8 cellular contexts compared by ENCODE assay signal in genomic region chr9:113614843-113615648, GRCh38.
DNase-seq lines count a peak whose midpoint lies in the region; ATAC-seq, FAIRE-seq and TF ChIP-seq lines count a peak whose summit lies in the region.

No MANE protein-coding gene starts in this region.

- no peak for FAIRE-seq in RCC 7860 (lab: Jason Lieb, UNC)

- peak overlapping the region; percentile 53 for H3K27ac ChIP-seq in colonic mucosa

- peak overlapping the region; percentile 54 for H3K27ac Mint-ChIP-seq in neural crest cell (ENCODE audit: unreplicated experiment)

- no peaks in the 10 kb centered on the region for H3K27me3 ChIP-seq in colonic mucosa

- H3K27me3 Mint-ChIP-seq in neural crest cell (ENCODE audit: low read depth) = no peaks in the 10 kb centered on the region

- no peaks in the 10 kb centered on the region for H3K9me3 Mint-ChIP-seq in neural crest cell

- peak; percentile 62 for ATAC-seq in HG02798 (IDR thresholded peaks at IDR 0.05; ENCODE audit: poor library complexity, unreplicated experiment)
- no peak for ATAC-seq in HG03469 (IDR thresholded peaks at IDR 0.05; ENCODE audit: unreplicated experiment)

- no peaks in the 10 kb centered on the region for H3K36me3 ChIP-seq in colonic mucosa

- peak overlapping the region; percentile 12 to 41 for H3K9ac ChIP-seq in colonic mucosa (ENCODE audit: low read depth in 2 of 2, low read length in 2 of 2)

- DNase-seq in GM04503 (ENCODE audit: low read depth) (peak; percentile 32), colonic mucosa (no peak), neural crest cell (ENCODE audit: low read depth, low spot score) (no peak), RCC 7860 (ENCODE audit: low spot score) (no peak), NCI-H2196 (lab: John Stamatoyannopoulos, UW; ENCODE audit: unreplicated experiment) (no peak), cortex of kidney (lab: John Stamatoyannopoulos, UW) (no peak)

- no peak overlapping the region for H3K4me3 ChIP-seq in colonic mucosa

- no peak overlapping the region for H3K4me3 Mint-ChIP-seq in neural crest cell

- no peaks in the 10 kb centered on the region for H3K36me3 Mint-ChIP-seq in neural crest cell (ENCODE audit: low read depth)

- TF ChIP-seq CTCF in colonic mucosa (IDR thresholded peaks at IDR 0.05) (no peak), neural crest cell (conservative IDR thresholded peaks at IDR 0.05) (no peak)

- intact Hi-C loops in colonic mucosa (cut with DNase I) = no loop called here

- H3K4me1 Mint-ChIP-seq in neural crest cell = peaks cover 53% of the 10 kb centered on the region

- no peaks in the 10 kb centered on the region for H3K9me3 ChIP-seq in colonic mucosa

- H3K4me1 ChIP-seq in colonic mucosa = no peaks in the 10 kb centered on the region
